Comparison of ENCODE assay signal across 17 cellular contexts in the genomic region with DNA sequence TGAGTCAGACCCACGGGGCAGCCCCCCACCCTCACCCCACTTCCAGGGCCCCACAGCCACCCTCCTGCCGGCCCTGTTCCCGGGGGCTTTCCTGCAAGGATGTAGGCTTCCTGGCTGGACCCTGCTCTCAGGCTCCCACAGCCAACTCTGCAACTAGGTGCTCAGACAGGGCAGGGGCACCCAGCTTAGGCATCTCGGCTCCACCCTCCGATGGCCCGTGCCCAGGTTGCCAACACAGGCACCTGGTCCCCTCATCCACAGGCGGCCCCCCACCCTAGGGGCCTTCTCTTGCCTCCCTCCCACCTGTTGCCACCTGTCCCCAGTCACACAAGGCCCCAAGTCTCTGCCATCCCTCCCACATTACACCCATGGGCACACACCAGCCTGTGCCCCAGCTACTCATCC.
"Had no signal": no experiment of that assay in that cellular context is flagged by ENCODE, and none has a peak within 500 bp of the region (broad histone marks: within the 10 kb centered on the region; RNA-seq: fewer than 3 reads in every experiment).

No MANE protein-coding gene starts in this region.

- H3K4me1 ChIP-seq: pancreas had no signal

- FAIRE-seq: bronchial epithelial cell, pancreas had no signal

- H3K27me3 ChIP-seq: dorsolateral prefrontal cortex, left lung, pancreas, vagina had no signal

- H3K36me3 ChIP-seq: left lung, pancreas, vagina had no signal

- ATAC-seq: activated CD4-positive, CD25-positive, alpha-beta regulatory T cell treated with anti-CD3 and anti-CD28 coated beads, Interleukin-2, amount 50 U/mL, for 24 hours; left lung; naive thymus-derived CD8-positive, alpha-beta T cell; pancreas had no signal

- DNase-seq: activated CD4-positive, alpha-beta T cell treated with anti-CD3 and anti-CD28 coated beads, Interleukin-2, amount 10 ng/mL, durations not matched to agents 7 days and 5 days; activated gamma-delta T cell; foreskin fibroblast; hypothalamus; islet precursor cell; mesenchymal stem cell; stimulated activated CD4-positive, alpha-beta T cell treated with anti-CD3 and anti-CD28 coated beads, Interleukin-2, amount 100 ng/mL, for 24 hours; T1000; trophoblast cell had no signal

- H3K27ac ChIP-seq: epithelial cell of prostate, left lung, pancreas, vagina had no signal

- H3K4me3 ChIP-seq: dorsolateral prefrontal cortex, left lung, pancreas, vagina had no signal

- H3K9me3 ChIP-seq: left lung, pancreas, vagina had no signal
